In genomic region chr16:35574454-35575431, GRCh38 we compare ENCODE assay signal across 34 cellular contexts.
"Had no signal": no experiment of that assay in that cellular context is flagged by ENCODE, and none has a peak within 500 bp of the region (broad histone marks: within the 10 kb centered on the region; RNA-seq: fewer than 3 reads in every experiment).

No MANE protein-coding gene starts in this region.

- H3K36me3 ChIP-seq: colonic mucosa, esophagus squamous epithelium, gastrocnemius medialis, left ventricle myocardium inferior, ovary, stomach, suprapubic skin, tibial nerve had no signal

- H3K9me3 ChIP-seq: colonic mucosa, gastrocnemius medialis, suprapubic skin had no signal

- H3K4me3 Mint-ChIP-seq: activated naive CD8-positive, alpha-beta T cell; nephron had no signal

- H3K27me3 ChIP-seq: colonic mucosa, esophagus squamous epithelium, gastrocnemius medialis, ovary, suprapubic skin, tibial nerve had no signal

- DNase-seq: activated CD4-positive, alpha-beta T cell treated with anti-CD3 and anti-CD28 coated beads for 48 hours; activated CD4-positive, alpha-beta T cell treated with anti-CD3 and anti-CD28 coated beads, Interleukin-2, amount 50 U/mL, for 48 hours; activated CD8-positive, alpha-beta memory T cell treated with anti-CD3 and anti-CD28 coated beads for 24 hours; activated effector memory CD4-positive, alpha-beta T cell treated with Interleukin-2 at 50 U/mL for 16 hours; activated naive CD4-positive, alpha-beta T cell treated with Interleukin-2 at 50 U/mL for 16 hours; anterior cingulate cortex; cerebellar nuclear complex; colonic mucosa; effector CD8-positive, alpha-beta T cell; esophagus squamous epithelium; gastrocnemius medialis; glutamatergic neuron; left ventricle myocardium inferior; mesendoderm; ovary; stimulated activated CD4-positive, alpha-beta T cell treated with anti-CD3 and anti-CD28 coated beads, Interleukin-12 subunit alpha, Interleukin-12 subunit beta, amount 100 ng/mL, for 4 hours; stimulated activated CD4-positive, alpha-beta T cell treated with anti-CD3 and anti-CD28 coated beads, Interleukin-4, amount 100 ng/mL, for 1 hour; stomach; T-helper 9 cell had no signal

- ATAC-seq: activated CD4-positive, CD25-positive, alpha-beta regulatory T cell treated with anti-CD3 and anti-CD28 coated beads, Interleukin-2, amount 50 U/mL, for 24 hours; gastrocnemius medialis; sciatic nerve had no signal

- H3K4me1 Mint-ChIP-seq: nephron had no signal

- H3K27me3 Mint-ChIP-seq: activated naive CD8-positive, alpha-beta T cell; progenitor cell of endocrine pancreas had no signal

- H3K27ac ChIP-seq: colonic mucosa, epithelial cell of prostate, esophagus squamous epithelium, gastrocnemius medialis, left ventricle myocardium inferior, ovary, stomach, suprapubic skin, tibial nerve, VCaP had no signal

- H3K4me3 ChIP-seq: colonic mucosa, esophagus squamous epithelium, gastrocnemius medialis, left ventricle myocardium inferior, lung, ovary, skin epidermis, stomach, suprapubic skin, tibial nerve had no signal

- H3K27ac Mint-ChIP-seq: activated naive CD8-positive, alpha-beta T cell; nephron; progenitor cell of endocrine pancreas had no signal

- FAIRE-seq: bronchial epithelial cell, endometrium, islet of Langerhans, TTC549 had no signal

- H3K4me1 ChIP-seq: colonic mucosa, esophagus squamous epithelium, gastrocnemius medialis, left ventricle myocardium inferior, stomach, suprapubic skin, tibial nerve had no signal
